Comparison of ENCODE assay signal across 1 cellular context in genomic region chr6:125923371-125923877, GRCh38.
TF ChIP-seq lines count a peak whose summit lies in the region.

No MANE protein-coding gene starts in this region.

TF ChIP-seq in WTC11, 78 proteins besides CTCF, POLR2A, EP300 and RAD21 (continued from another document):
- no peak for TF ChIP-seq AR (CRISPR knock-in tag; IDR thresholded peaks at IDR 0.05)
